16 cellular contexts compared by ENCODE assay signal in genomic region chr9:91084896-91085295, GRCh38.
"Had no signal": no experiment of that assay in that cellular context is flagged by ENCODE, and none has a peak within 500 bp of the region (broad histone marks: within the 10 kb centered on the region; RNA-seq: fewer than 3 reads in every experiment).

No MANE protein-coding gene starts in this region.

- ATAC-seq: effector memory CD8-positive, alpha-beta T cell; gastroesophageal sphincter; left colon; left ventricle myocardium superior had no signal

- DNase-seq: effector memory CD8-positive, alpha-beta T cell; esophagus squamous epithelium; foreskin fibroblast; left colon; left ventricle myocardium superior; mesenchymal stem cell; naive thymus-derived CD4-positive, alpha-beta T cell; nucleus accumbens; ovary; small intestine; stimulated activated CD4-positive, alpha-beta T cell treated with anti-CD3 and anti-CD28 coated beads, Interleukin-12 subunit alpha, Interleukin-12 subunit beta, amount 100 ng/mL, for 4 hours; stimulated activated naive CD4-positive, alpha-beta T cell; stomach; substantia nigra; transverse colon had no signal
